20 cellular contexts compared by ENCODE assay signal in the genomic region with DNA sequence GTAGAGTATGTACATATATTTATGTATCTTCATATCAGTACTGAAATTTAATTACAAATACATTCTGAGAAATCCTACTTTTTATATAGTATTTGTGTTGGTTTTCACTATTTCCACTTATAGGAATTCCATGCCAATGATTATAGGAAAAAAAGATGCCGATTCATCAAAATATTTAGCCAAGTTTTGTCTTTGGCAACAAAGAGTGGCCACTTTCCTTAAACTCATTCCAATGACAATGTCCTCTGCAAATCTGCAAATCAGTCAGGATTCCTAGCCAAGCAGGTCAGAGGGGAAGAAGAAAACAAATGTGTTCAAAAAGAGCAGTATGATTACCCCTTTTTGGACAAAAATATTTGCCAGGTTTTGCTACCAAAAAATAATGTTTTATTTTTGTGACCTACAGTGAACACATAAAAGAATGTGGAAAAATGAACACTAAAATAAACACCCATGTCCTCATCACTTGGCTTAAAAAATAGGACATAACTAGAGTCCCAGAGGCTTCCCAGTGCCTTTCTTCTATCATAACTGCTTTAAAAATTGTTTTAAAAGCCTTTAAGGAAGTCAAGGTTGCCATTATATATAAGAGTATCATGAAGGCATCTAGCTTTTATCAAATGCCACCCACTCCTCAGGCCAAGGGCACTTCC.
"Had no signal": no experiment of that assay in that cellular context is flagged by ENCODE, and none has a peak within 500 bp of the region (broad histone marks: within the 10 kb centered on the region; RNA-seq: fewer than 3 reads in every experiment).

No MANE protein-coding gene starts in this region.

- H3K9me3 Mint-ChIP-seq: natural killer cell had no signal

- H3K36me3 ChIP-seq: cardiac muscle cell, colonic mucosa, lower lobe of right lung, neutrophil, tibial nerve, uterus, WERI-Rb-1 had no signal

- ATAC-seq: lower lobe of right lung; natural killer cell; stimulated activated naive CD8-positive, alpha-beta T cell treated with anti-CD3 and anti-CD28 coated beads, Interleukin-15, Interleukin-2, amounts not matched to agents 100 U/mL and 50 U/mL, for 24 hours had no signal

- H3K4me3 Mint-ChIP-seq: activated naive CD4-positive, alpha-beta T cell treated with anti-CD3 and anti-CD28 coated beads, Interleukin-2, amount 50 U/mL, for 24 hours; natural killer cell had no signal

- H3K4me1 ChIP-seq: colonic mucosa, lower lobe of right lung, uterus had no signal

- H3K9me3 ChIP-seq: colonic mucosa, lower lobe of right lung, neutrophil, uterus had no signal

- DNase-seq: activated CD4-positive, alpha-beta T cell treated with anti-CD3 and anti-CD28 coated beads for 1 hour; activated CD8-positive, alpha-beta memory T cell treated with anti-CD3 and anti-CD28 coated beads for 24 hours; activated CD8-positive, alpha-beta memory T cell treated with anti-CD3 and anti-CD28 coated beads, Interleukin-2, amount 50 U/mL, for 48 hours; activated effector memory CD4-positive, alpha-beta T cell treated with Interleukin-2 at 50 U/mL for 16 hours; activated T-cell treated with anti-CD3 and anti-CD28 coated beads, Interleukin-2, amount 50 U/mL, for 48 hours; colonic mucosa; hippocampal formation; left cardiac atrium; lower lobe of right lung; natural killer cell; stimulated activated CD4-positive, alpha-beta T cell treated with anti-CD3 and anti-CD28 coated beads, Interleukin-12 subunit alpha, Interleukin-12 subunit beta, amount 100 ng/mL, for 4 hours; stimulated activated naive CD8-positive, alpha-beta T cell treated with anti-CD3 and anti-CD28 coated beads, Interleukin-15, Interleukin-2, amounts not matched to agents 100 U/mL and 50 U/mL, for 24 hours; T-helper 2 cell; uterus; WERI-Rb-1 had no signal

- H3K27me3 ChIP-seq: cardiac muscle cell, colonic mucosa, neutrophil, tibial nerve had no signal

- H3K36me3 Mint-ChIP-seq: activated naive CD4-positive, alpha-beta T cell treated with anti-CD3 and anti-CD28 coated beads, Interleukin-2, amount 50 U/mL, for 24 hours; natural killer cell had no signal

- H3K4me3 ChIP-seq: cardiac muscle cell, colonic mucosa, lower lobe of right lung, tibial nerve, uterus had no signal

- H3K27ac ChIP-seq: cardiac muscle cell, colonic mucosa, lower lobe of right lung, neutrophil, uterus, WERI-Rb-1 had no signal

- H3K27ac Mint-ChIP-seq: activated naive CD4-positive, alpha-beta T cell treated with anti-CD3 and anti-CD28 coated beads, Interleukin-2, amount 50 U/mL, for 24 hours; natural killer cell had no signal

- H3K27me3 Mint-ChIP-seq: activated naive CD4-positive, alpha-beta T cell treated with anti-CD3 and anti-CD28 coated beads, Interleukin-2, amount 50 U/mL, for 24 hours had no signal

- H3K4me1 Mint-ChIP-seq: activated naive CD4-positive, alpha-beta T cell treated with anti-CD3 and anti-CD28 coated beads, Interleukin-2, amount 50 U/mL, for 24 hours; natural killer cell had no signal

- FAIRE-seq: islet of Langerhans had no signal
